14 cellular contexts compared by ENCODE assay signal in the genomic region with DNA sequence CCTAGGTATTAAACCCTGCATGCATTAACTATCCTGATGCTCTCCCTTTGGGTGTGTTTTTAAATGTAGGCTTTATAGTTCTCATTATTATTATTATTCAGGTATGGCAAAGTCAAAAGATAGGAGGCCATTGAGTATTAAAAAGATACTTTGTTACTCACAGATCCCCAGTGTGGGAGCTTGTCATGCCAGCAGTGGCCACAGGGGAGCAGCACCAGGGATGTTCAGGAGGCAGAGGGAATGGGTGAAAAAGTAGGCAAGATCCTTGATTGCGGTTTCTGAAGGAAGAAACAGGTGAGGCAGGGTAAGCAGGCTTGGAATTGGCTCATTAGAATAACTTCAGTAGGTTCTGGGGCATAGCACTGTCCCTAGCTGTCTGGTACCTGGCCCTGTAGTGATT.
DNase-seq lines count a peak whose midpoint lies in the region; ATAC-seq, FAIRE-seq and TF ChIP-seq lines count a peak whose summit lies in the region.
"Had no signal": no experiment of that assay in that cellular context is flagged by ENCODE, and none has a peak within 500 bp of the region (broad histone marks: within the 10 kb centered on the region; RNA-seq: fewer than 3 reads in every experiment).

No MANE protein-coding gene starts in this region.

- H3K36me3 ChIP-seq in RWPE2 (ENCODE audit: low read depth), result no peaks in the 10 kb centered on the region
- H3K36me3 ChIP-seq: Peyer's patch had no signal

- H3K27me3 ChIP-seq in RWPE2 (ENCODE audit: insufficient read depth, poor library complexity, severe bottlenecking), result no peaks in the 10 kb centered on the region
- H3K27me3 ChIP-seq: Peyer's patch had no signal

- no peak for DNase-seq in AG09319 (ENCODE audit: extremely low read depth, low read depth)
- no peak for DNase-seq in RWPE2 (ENCODE audit: low spot score)
- peak; percentile 37 for DNase-seq in iPS-NIHi11 (ENCODE audit: low spot score)
- DNase-seq in GM19239 (ENCODE audit: insufficient read length, low spot score), result no peak
- DNase-seq: activated CD4-positive, alpha-beta T cell treated with anti-CD3 and anti-CD28 coated beads for 1 hour; GF-D8; MV-4-11; Peyer's patch; small intestine; stimulated activated naive B cell treated with anti-CD40 and anti-IgM and Interleukin-4, amounts not matched to agents 10 μg/mL and 1 μg/mL and 100 μg/mL, for 72 hours had no signal

- H3K27ac ChIP-seq in RWPE2 (ENCODE audit: poor library complexity, severe bottlenecking), result no peak overlapping the region
- H3K27ac ChIP-seq: Peyer's patch had no signal

- no peak overlapping the region for H3K4me3 ChIP-seq in RWPE2 (ENCODE audit: severe bottlenecking)
- H3K4me3 ChIP-seq: Peyer's patch had no signal

- H3K9me3 ChIP-seq in RWPE2 (ENCODE audit: severe bottlenecking), result no peaks in the 10 kb centered on the region
- H3K9me3 ChIP-seq: Peyer's patch had no signal

- no peaks in the 10 kb centered on the region for H3K4me1 ChIP-seq in RWPE2 (ENCODE audit: insufficient read depth, poor library complexity, severe bottlenecking)
- H3K4me1 ChIP-seq: Peyer's patch had no signal

- TF ChIP-seq CTCF in AG09319 (IDR thresholded peaks at IDR 0.05; ENCODE audit: low read depth, low read length), result peak; percentile 20
- TF ChIP-seq CTCF in GM12874 (IDR thresholded peaks at IDR 0.05; ENCODE audit: insufficient read depth, low read depth, low read length), result peak; percentile 21; the same call in 1 of the 2 replicates
- peak; percentile 18 for TF ChIP-seq CTCF in RWPE2 (IDR thresholded peaks at IDR 0.05; ENCODE audit: poor library complexity, severe bottlenecking)

- FAIRE-seq in GM19239 (lab: Jason Lieb, UNC), result no peak
- FAIRE-seq: small intestine had no signal

- no peak for ATAC-seq in RWPE2 (ENCODE audit: low read depth)
- no peak for ATAC-seq in GM21360 (IDR thresholded peaks at IDR 0.05; ENCODE audit: unreplicated experiment)
- no peak for ATAC-seq in HG03135 (IDR thresholded peaks at IDR 0.05; ENCODE audit: unreplicated experiment)
- ATAC-seq in GM18909 (IDR thresholded peaks at IDR 0.05; ENCODE audit: poor library complexity, unreplicated experiment), result no peak
- ATAC-seq: stimulated activated naive B cell treated with anti-CD40 and anti-IgM and Interleukin-4, amounts not matched to agents 10 μg/mL and 1 μg/mL and 100 μg/mL, for 72 hours had no signal
